9 cellular contexts compared by ENCODE assay signal in genomic region chr7:70377957-70378356, GRCh38.
"Had no signal": no experiment of that assay in that cellular context is flagged by ENCODE, and none has a peak within 500 bp of the region (broad histone marks: within the 10 kb centered on the region; RNA-seq: fewer than 3 reads in every experiment).

No MANE protein-coding gene starts in this region.

- DNase-seq: GM23248, GOT3, H7, H9, HCEC 1CT, HFFc6 had no signal

- H3K9ac ChIP-seq: GM23248 had no signal

- H3K4me3 ChIP-seq: GM23248, GM23338, HAP-1 had no signal

- H2AFZ ChIP-seq: GM23248, GM23338 had no signal

- H3K27ac ChIP-seq: GM23248 had no signal

- ATAC-seq: GM23338, HCT116 had no signal

- H3K36me3 ChIP-seq: HAP-1 had no signal

- H3K9me3 ChIP-seq: HAP-1 had no signal

- H3K4me1 ChIP-seq: HAP-1 had no signal

- H3K4me2 ChIP-seq: GM23338 had no signal
